ENCODE assay signal across 18 cellular contexts in genomic region chr19:46761418-46761831, GRCh38. TPM values are rescaled to one million over a fixed set of nuclear protein-coding genes. Genes with fewer than 3 reads are reported as not detected.
DNase-seq lines count a peak whose midpoint lies in the region; TF ChIP-seq lines count a peak whose summit lies in the region.
"Had no signal": no experiment of that assay in that cellular context is flagged by ENCODE, and none has a peak within 500 bp of the region (broad histone marks: within the 10 kb centered on the region; RNA-seq: fewer than 3 reads in every experiment).

No MANE protein-coding gene starts in this region.

- H4K20me1 ChIP-seq in fibroblast of lung (ENCODE audit: control insufficient read depth, extremely low read depth, insufficient read depth, low read length): no peaks in the 10 kb centered on the region

- peaks cover 6% of the 10 kb centered on the region for H3K36me3 Mint-ChIP-seq in osteocyte (ENCODE audit: unreplicated experiment)

- peak overlapping the region; percentile 98 for H3K27ac ChIP-seq in RWPE1
- H3K27ac ChIP-seq in fibroblast of lung (ENCODE audit: insufficient read depth, low read length): no peak overlapping the region
- H3K27ac ChIP-seq: ascending aorta had no signal

- no peaks in the 10 kb centered on the region for H3K79me2 ChIP-seq in fibroblast of lung (ENCODE audit: control insufficient read depth, insufficient read depth, low read length)

- no peaks in the 10 kb centered on the region for H3K9me3 Mint-ChIP-seq in osteocyte (ENCODE audit: unreplicated experiment)

- no peaks in the 10 kb centered on the region for H3K9me3 ChIP-seq in fibroblast of lung (ENCODE audit: control insufficient read depth, insufficient read depth, low read depth, low read length)
- H3K9me3 ChIP-seq: ascending aorta, testis had no signal

- H3K27me3 Mint-ChIP-seq in osteocyte (ENCODE audit: unreplicated experiment): no peaks in the 10 kb centered on the region

- H3K36me3 ChIP-seq in fibroblast of lung (ENCODE audit: control insufficient read depth, insufficient read depth, low read length): peaks cover 3% of the 10 kb centered on the region

- peaks cover 17% of the 10 kb centered on the region for H3K4me1 Mint-ChIP-seq in osteocyte (ENCODE audit: unreplicated experiment)

- peaks cover 11% of the 10 kb centered on the region for H3K4me1 ChIP-seq in fibroblast of lung (ENCODE audit: control insufficient read depth, extremely low read depth, insufficient read depth, low read length)
- H3K4me1 ChIP-seq: ascending aorta had no signal

- CTCF ChIA-PET in RWPE1 (lab: Yijun Ruan, JAX): interaction anchor here (0.7 kb wide), 1 partner anchor 477 kb away, joined by 3 read pairs; no protein-coding TSS in a partner anchor

- TF ChIP-seq CTCF in AG09319 (IDR thresholded peaks at IDR 0.05; ENCODE audit: low read depth, low read length) (no peak), RWPE1 (conservative IDR thresholded peaks at IDR 0.05; ENCODE audit: low read depth) (no peak), fibroblast of lung (conservative IDR thresholded peaks at IDR 0.05 in 1 of 2, IDR thresholded peaks at IDR 0.05 in 1 of 2; ENCODE audit: low read depth in 1 of 2, low read length in 2 of 2) (no peak), osteocyte (IDR thresholded peaks at IDR 0.05) (no peak), GM20000 (IDR thresholded peaks at IDR 0.05; ENCODE audit: extremely low read depth, missing control alignments) (no peak)

- no peaks in the 10 kb centered on the region for H3K27me3 ChIP-seq in fibroblast of lung (ENCODE audit: control insufficient read depth, insufficient read depth, low read length)
- H3K27me3 ChIP-seq: ascending aorta, testis had no signal

- H2AFZ ChIP-seq in fibroblast of lung (ENCODE audit: low read length): no peak overlapping the region

- DNase-seq in AG09319 (ENCODE audit: extremely low read depth, low read depth): peak; percentile 75
- DNase-seq in RWPE1 (ENCODE audit: low spot score): no peak
- peak; percentile 21 to 91 for DNase-seq in fibroblast of lung (ENCODE audit: low read depth in 2 of 2)
- no peak for DNase-seq in osteocyte (ENCODE audit: extremely low spot score, unreplicated experiment)
- no peak for DNase-seq in activated naive CD4-positive, alpha-beta T cell treated with anti-CD3 and anti-CD28 coated beads, Interleukin-2, amount 50 U/mL, for 16 hours
- DNase-seq in GM20000 (ENCODE audit: low spot score): no peak
- no peak for DNase-seq in stimulated activated CD8-positive, alpha-beta memory T cell treated with anti-CD3 and anti-CD28 coated beads, Interleukin-4, amount 100 ng/mL, for 48 hours
- no peak for DNase-seq in ACHN
- DNase-seq: activated CD4-positive, CD25-positive, alpha-beta regulatory T cell; activated gamma-delta T cell; GOT3; kidney glomerular epithelial cell; NCI-H2107; posterior cingulate gyrus; RPMI8226; T-helper 1 cell; testis had no signal

- in situ Hi-C loops in ACHN (cut with HindIII; ENCODE audit: low pct_ligation_motif_present, low pct_unique_long_range_greater_than_20kb, low sequenced_read_pairs): no loop called here

- POLR2A ChIA-PET in RWPE1 (lab: Yijun Ruan, JAX; ENCODE audit: low non-redundant PET): no interaction called here

- no peak overlapping the region for H3K9ac ChIP-seq in fibroblast of lung (ENCODE audit: insufficient read depth, low read length)

- H3K4me3 ChIP-seq in fibroblast of lung (replicated peaks in 1 of 4; ENCODE audit: control extremely low read depth in 1 of 4, insufficient read depth in 1 of 4, low read depth in 3 of 4, low read length in 4 of 4): no peak overlapping the region
- H3K4me3 ChIP-seq: ascending aorta, testis had no signal

- no peak overlapping the region for H3K4me2 ChIP-seq in fibroblast of lung (ENCODE audit: extremely low read depth, insufficient read depth, low read length)

- no peak overlapping the region for H3K4me3 Mint-ChIP-seq in osteocyte (ENCODE audit: unreplicated experiment)

- H3K27ac Mint-ChIP-seq in osteocyte (ENCODE audit: unreplicated experiment): peak overlapping the region; percentile 27

RNA-seq across cellular contexts. Expression of gene STRN4, which starts 15.2 kb away (rescaled TPM):
- total RNA-seq in fibroblast of lung (52.9 and 56.0 TPM in 2 replicates), osteocyte (87.1 and 93.5 TPM in 2 replicates)
- polyA plus RNA-seq in fibroblast of lung: 33.7 and 39.9 TPM in 2 replicates
- 49.4 and 56.7 TPM in 2 replicates for polyA plus RNA-seq in fibroblast of lung (2012)
- polyA minus RNA-seq in fibroblast of lung (ENCODE audit: low replicate concordance): 136 TPM in 2 replicates

RNA-seq across cellular contexts. Expression of gene FKRP, which starts 15.6 kb away (rescaled TPM):
- total RNA-seq in fibroblast of lung (9.8 and 12.2 TPM in 2 replicates), osteocyte (34.0 and 37.7 TPM in 2 replicates)
- 11.8 and 15.1 TPM in 2 replicates for polyA plus RNA-seq in fibroblast of lung
- polyA plus RNA-seq in fibroblast of lung (2012): 16.8 and 19.6 TPM in 2 replicates
- polyA minus RNA-seq in fibroblast of lung (ENCODE audit: low replicate concordance): 7.3 and 9.9 TPM in 2 replicates

RNA-seq across cellular contexts. Expression of gene SLC1A5, which starts 27.0 kb away (rescaled TPM):
- total RNA-seq in fibroblast of lung (171 and 281 TPM in 2 replicates), osteocyte (313 and 354 TPM in 2 replicates)
- polyA plus RNA-seq in fibroblast of lung: 107 and 114 TPM in 2 replicates
- polyA plus RNA-seq in fibroblast of lung (2012): 124 and 153 TPM in 2 replicates
- polyA minus RNA-seq in fibroblast of lung (ENCODE audit: low replicate concordance): 345 and 412 TPM in 2 replicates

RNA-seq across cellular contexts. Expression of gene PRKD2, which starts 44.5 kb away (rescaled TPM):
- total RNA-seq in fibroblast of lung: 8.2 and 11.6 TPM in 2 replicates
- 8.1 and 10.8 TPM in 2 replicates for polyA plus RNA-seq in fibroblast of lung
- polyA plus RNA-seq in fibroblast of lung (2012): 15.0 and 22.3 TPM in 2 replicates
- 30.1 and 48.5 TPM in 2 replicates for polyA minus RNA-seq in fibroblast of lung (ENCODE audit: low replicate concordance)
- total RNA-seq in osteocyte: 41.9 and 43.9 TPM in 2 replicates

Comparison
In these comparisons a context has a peak if more than half of its experiments do, and no peak if none do; other contexts are left out.
1. DNase-seq: peak in AG09319 (single experiment) and fibroblast of lung (2 of 2); none in RWPE1 (single experiment), osteocyte (single experiment), activated naive CD4-positive, alpha-beta T cell treated with anti-CD3 and anti-CD28 coated beads, Interleukin-2, amount 50 U/mL, for 16 hours (single experiment), GM20000 (single experiment), stimulated activated CD8-positive, alpha-beta memory T cell treated with anti-CD3 and anti-CD28 coated beads, Interleukin-4, amount 100 ng/mL, for 48 hours (single experiment) and ACHN (single experiment).